8 cellular contexts compared by ENCODE assay signal in genomic region chr16:15950167-15950854, GRCh38. TPM values are rescaled to one million over a fixed set of nuclear protein-coding genes. Genes with fewer than 3 reads are reported as not detected.
DNase-seq lines count a peak whose midpoint lies in the region; ATAC-seq and TF ChIP-seq lines count a peak whose summit lies in the region.

No MANE protein-coding gene starts in this region.

- peak overlapping the region; percentile 8 for H3K27ac ChIP-seq in mesodermal cell (ENCODE audit: low read depth, low read length, severe bottlenecking)

- H3K27me3 Mint-ChIP-seq in effector memory CD8-positive, alpha-beta T cell = no peaks in the 10 kb centered on the region
- H3K27me3 Mint-ChIP-seq in stimulated activated naive CD8-positive, alpha-beta T cell treated with anti-CD3 and anti-CD28 coated beads, Interleukin-15, amount 100 ng/mL, for 72 hours = no peaks in the 10 kb centered on the region

- peaks cover 33 to 36% of the 10 kb centered on the region in 2 donors for H3K4me1 Mint-ChIP-seq in effector memory CD8-positive, alpha-beta T cell (ENCODE audit: low read depth in 2 of 2)
- H3K4me1 Mint-ChIP-seq in stimulated activated naive CD8-positive, alpha-beta T cell treated with anti-CD3 and anti-CD28 coated beads, Interleukin-15, amount 100 ng/mL, for 72 hours = peaks cover 69% of the 10 kb centered on the region

- TF ChIP-seq CTCF in GM12865 (IDR thresholded peaks at IDR 0.05; ENCODE audit: insufficient read depth, low read depth, low read length, missing control alignments) = no peak

- H3K4me3 ChIP-seq in GM12865 (ENCODE audit: low read depth, low read length) = peak overlapping the region; percentile 91
- H3K4me3 ChIP-seq in mesodermal cell (ENCODE audit: extremely low read depth, insufficient read depth, low read length, poor library complexity, severe bottlenecking) = peak overlapping the region; percentile 72

- ATAC-seq in effector memory CD8-positive, alpha-beta T cell (replicated peaks) = peak; percentile 63
- peak; percentile 73 for ATAC-seq in stimulated activated naive CD8-positive, alpha-beta T cell treated with anti-CD3 and anti-CD28 coated beads, Interleukin-15, amount 100 ng/mL, for 72 hours
- ATAC-seq in GM21786 (IDR thresholded peaks at IDR 0.05; ENCODE audit: unreplicated experiment) (no peak), GM18873 (IDR thresholded peaks at IDR 0.05; ENCODE audit: low FRiP score, unreplicated experiment) (no peak)

- peak overlapping the region; percentile 95 to 96 for H3K27ac Mint-ChIP-seq in effector memory CD8-positive, alpha-beta T cell
- peak overlapping the region; percentile 98 to 100 for H3K27ac Mint-ChIP-seq in stimulated activated naive CD8-positive, alpha-beta T cell treated with anti-CD3 and anti-CD28 coated beads, Interleukin-15, amount 100 ng/mL, for 72 hours

- peaks cover 4% of the 10 kb centered on the region for H3K4me1 ChIP-seq in mesodermal cell (ENCODE audit: control insufficient read depth, insufficient read depth, low read length, poor library complexity, severe bottlenecking)

- WGBS in mesodermal cell (ENCODE audit: insufficient coverage in 2 of 2), 2 experiments = 2 to 4% methylated on average over 10 to 13 of the region's 18 CpGs

- H3K9me3 Mint-ChIP-seq in effector memory CD8-positive, alpha-beta T cell = no peaks in the 10 kb centered on the region
- H3K9me3 Mint-ChIP-seq in stimulated activated naive CD8-positive, alpha-beta T cell treated with anti-CD3 and anti-CD28 coated beads, Interleukin-15, amount 100 ng/mL, for 72 hours = no peaks in the 10 kb centered on the region

- no peaks in the 10 kb centered on the region for H3K9me3 ChIP-seq in mesodermal cell (ENCODE audit: control insufficient read depth, low read length)

- peaks cover 22% of the 10 kb centered on the region for H3K36me3 Mint-ChIP-seq in effector memory CD8-positive, alpha-beta T cell (ENCODE audit: insufficient read depth)

- peaks cover 2% of the 10 kb centered on the region for H3K36me3 ChIP-seq in mesodermal cell (ENCODE audit: control insufficient read depth, insufficient read depth, low read length)

- DNase-seq in GM12865 (ENCODE audit: low read depth) = peak; percentile 61
- DNase-seq in NCI-H1105 treated with DMSO at 0.1 percent for 48 hours (lab: John Stamatoyannopoulos, UW) = peak; percentile 29
- peak; percentile 45 to 56 for DNase-seq in activated CD4-positive, alpha-beta T cell treated with anti-CD3 and anti-CD28 coated beads, Interleukin-2, amount 50 U/mL, for 48 hours
- DNase-seq in effector memory CD8-positive, alpha-beta T cell = peak; percentile 31 to 48 (median 36)
- peak; percentile 58 to 77 for DNase-seq in stimulated activated naive CD8-positive, alpha-beta T cell treated with anti-CD3 and anti-CD28 coated beads, Interleukin-15, amount 100 ng/mL, for 72 hours

- H3K4me3 Mint-ChIP-seq in effector memory CD8-positive, alpha-beta T cell = peak overlapping the region; percentile 86 to 95
- H3K4me3 Mint-ChIP-seq in stimulated activated naive CD8-positive, alpha-beta T cell treated with anti-CD3 and anti-CD28 coated beads, Interleukin-15, amount 100 ng/mL, for 72 hours = peak overlapping the region; percentile 99 to 100

RNA-seq across cellular contexts. Expression of gene ABCC1, which starts 0.9 kb away (rescaled TPM):
- polyA plus RNA-seq in mesodermal cell (2013, experiment 1 of 2) = 21.1 TPM
- 17.7 TPM for polyA plus RNA-seq in mesodermal cell (2013, experiment 2 of 2)

Comparison
In these comparisons a context has a peak if more than half of its experiments do, and no peak if none do; other contexts are left out.
1. ATAC-seq: peak in effector memory CD8-positive, alpha-beta T cell (single experiment) and stimulated activated naive CD8-positive, alpha-beta T cell treated with anti-CD3 and anti-CD28 coated beads, Interleukin-15, amount 100 ng/mL, for 72 hours (single experiment); none in GM21786 (single experiment) and GM18873 (single experiment).
2. Peak in every context shown above with its lines, with median percentiles within 50 percentile points of each other: DNase-seq.